In the genomic region with DNA sequence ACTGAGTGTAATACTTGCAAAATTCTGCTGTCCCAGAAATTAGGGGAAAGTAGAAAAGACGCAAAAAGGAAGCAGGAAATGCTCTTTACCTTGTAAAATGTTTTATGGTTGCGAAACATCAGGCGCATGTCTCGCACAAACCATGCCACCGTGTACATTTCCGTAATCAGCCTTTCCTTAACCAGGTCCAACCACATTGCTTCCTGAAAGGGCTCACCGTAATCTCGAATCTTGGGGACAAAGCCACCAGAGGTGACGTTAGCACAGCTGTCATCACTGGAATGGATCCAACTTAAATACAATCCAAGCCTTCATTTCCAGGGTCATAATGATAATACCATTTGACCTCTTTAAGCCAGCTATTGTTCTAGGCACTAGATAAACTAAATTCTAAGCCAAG, we compare ENCODE assay signal across 10 cellular contexts. TPM values are rescaled to one million over a fixed set of nuclear protein-coding genes. Genes with fewer than 3 reads are reported as not detected.
DNase-seq lines count a peak whose midpoint lies in the region; ATAC-seq and TF ChIP-seq lines count a peak whose summit lies in the region.
"Had no signal": no experiment of that assay in that cellular context is flagged by ENCODE, and none has a peak within 500 bp of the region (broad histone marks: within the 10 kb centered on the region; RNA-seq: fewer than 3 reads in every experiment).

No MANE protein-coding gene starts in this region.

- H3K4me1 ChIP-seq in body of pancreas (peaks cover 10% of the 10 kb centered on the region), Karpas-422 (ENCODE audit: low read length) (no peaks in the 10 kb centered on the region)
- H3K4me1 ChIP-seq: sigmoid colon had no signal

- intact Hi-C loops in body of pancreas (cut with DNase I), result no loop called here

- H3K27me3 ChIP-seq in body of pancreas (no peaks in the 10 kb centered on the region), Karpas-422 (ENCODE audit: low read length) (no peaks in the 10 kb centered on the region)
- H3K27me3 ChIP-seq: sigmoid colon had no signal

- no peaks in the 10 kb centered on the region for H4K20me1 ChIP-seq in Karpas-422 (ENCODE audit: insufficient read depth, low read depth, low read length)

- no peak for TF ChIP-seq CTCF in body of pancreas (IDR thresholded peaks at IDR 0.05)

- H3K9me3 ChIP-seq in body of pancreas, result no peaks in the 10 kb centered on the region
- H3K9me3 ChIP-seq in Karpas-422 (ENCODE audit: low read length), result no peaks in the 10 kb centered on the region
- H3K9me3 ChIP-seq: sigmoid colon had no signal

- H3K4me3 ChIP-seq in body of pancreas, result no peak overlapping the region
- no peak overlapping the region for H3K4me3 ChIP-seq in Karpas-422 (ENCODE audit: low read length)
- H3K4me3 ChIP-seq: sigmoid colon had no signal

- no peaks in the 10 kb centered on the region for H3K27me3 Mint-ChIP-seq in naive thymus-derived CD8-positive, alpha-beta T cell

- ATAC-seq in body of pancreas, result peak; percentile 97
- ATAC-seq in naive thymus-derived CD8-positive, alpha-beta T cell, result peak in 1 of 2 donors; percentile 83
- ATAC-seq in HG03139 (IDR thresholded peaks at IDR 0.05; ENCODE audit: unreplicated experiment), result no peak

- peak in 1 of 3 donors; percentile 11 for TF ChIP-seq POLR2A in body of pancreas (IDR thresholded peaks at IDR 0.05)

- DNase-seq in EH (ENCODE audit: low read depth) (peak; percentile 34), NCI-H510A treated with DMSO at 0.1 percent for 48 hours (lab: John Stamatoyannopoulos, UW) (peak; percentile 95), body of pancreas (peak; percentile 48 to 81 (median 52)), Karpas-422 (no peak), SK-N-DZ (ENCODE audit: low spot score) (no peak), NCI-H2171 treated with DMSO at 0.1 percent for 48 hours (lab: John Stamatoyannopoulos, UW) (no peak)
- DNase-seq in naive thymus-derived CD8-positive, alpha-beta T cell, result peak in 5 of 10 donors; percentile 9 to 52 (median 34)
- DNase-seq: head of caudate nucleus, sigmoid colon had no signal

- H3K9ac ChIP-seq in Karpas-422 (ENCODE audit: low read length), result no peak overlapping the region

- POLR2A ChIA-PET in naive thymus-derived CD8-positive, alpha-beta T cell (lab: Charles Lee), result no interaction called here

- peak overlapping the region; percentile 63 to 95 (median 88) for H3K27ac Mint-ChIP-seq in naive thymus-derived CD8-positive, alpha-beta T cell

- peaks cover 7 to 21% (median 12%) of the 10 kb centered on the region in 4 donors for H3K4me1 Mint-ChIP-seq in naive thymus-derived CD8-positive, alpha-beta T cell

- H3K36me3 Mint-ChIP-seq in naive thymus-derived CD8-positive, alpha-beta T cell, result peaks cover 4 to 88% (median 58%) of the 10 kb centered on the region in 3 donors

- no peaks in the 10 kb centered on the region for H3K9me2 ChIP-seq in Karpas-422 (replicated peaks; ENCODE audit: insufficient read depth, low read length)

- H3K27ac ChIP-seq in body of pancreas (peak overlapping the region in 2 of 4 donors; percentile 41 to 42), Karpas-422 (ENCODE audit: low read length) (no peak overlapping the region)

- no peak overlapping the region for H3K4me2 ChIP-seq in Karpas-422 (ENCODE audit: low read depth, low read length, poor library complexity, severe bottlenecking)

- no peak overlapping the region for H2AFZ ChIP-seq in Karpas-422 (ENCODE audit: low read length)

- 12 to 27% methylated on average over 9 of the region's 9 CpGs for WGBS in body of pancreas, 2 donors

- peak overlapping the region in 7 of 10 donors; percentile 29 to 73 (median 67) for H3K4me3 Mint-ChIP-seq in naive thymus-derived CD8-positive, alpha-beta T cell

- no peaks in the 10 kb centered on the region for H3K79me2 ChIP-seq in Karpas-422 (ENCODE audit: low read length)

- H3K9me3 Mint-ChIP-seq in naive thymus-derived CD8-positive, alpha-beta T cell, result no peaks in the 10 kb centered on the region

- H3K36me3 ChIP-seq in body of pancreas (replicated peaks in 1 of 2; ENCODE audit: insufficient read depth in 1 of 2, low read depth in 2 of 2) (no peaks in the 10 kb centered on the region), Karpas-422 (ENCODE audit: insufficient read depth, low read length) (peaks cover 13% of the 10 kb centered on the region; the same call in 1 of the 2 replicates)

RNA-seq across cellular contexts. Expression of a gene that starts 49.3 kb away (rescaled TPM):
- 10 to 100 TPM in 1 of 2 donors, 1 to 10 TPM in 1; 9.9 to 12.9 TPM for total RNA-seq in body of pancreas
- total RNA-seq in naive thymus-derived CD8-positive, alpha-beta T cell, result 100 to 1,000 TPM; 116 to 121 TPM
- 100 to 1,000 TPM in 2 of 3 donors, 10 to 100 TPM in 1; 82.8 to 115 (median 112) TPM for polyA plus RNA-seq in naive thymus-derived CD8-positive, alpha-beta T cell
- total RNA-seq in Karpas-422 (2014; rRNA removed; shearing (Covaris generic); ENCODE audit: low replicate concordance), result 30.8 and 60.6 TPM in 2 replicates
- not detected in 2 replicates for polyA plus RNA-seq in SK-N-DZ (2014; cell fraction: cytosol; rRNA removed)
- polyA plus RNA-seq in SK-N-DZ (2014; cell fraction: nucleus; rRNA removed), result not detected in 2 replicates

RNA-seq across cellular contexts. Expression of a gene that starts 55.0 kb away (rescaled TPM):
- total RNA-seq in body of pancreas, result under 1 TPM; 0.33 to 0.52 TPM
- total RNA-seq in naive thymus-derived CD8-positive, alpha-beta T cell, result 10 to 100 TPM; 23.1 to 27.5 TPM
- 10 to 100 TPM in 2 of 3 donors, 1 to 10 TPM in 1; 7.5 to 14.8 (median 10.4) TPM for polyA plus RNA-seq in naive thymus-derived CD8-positive, alpha-beta T cell
- 24.2 and 25.8 TPM in 2 replicates for total RNA-seq in Karpas-422 (2014; rRNA removed; shearing (Covaris generic); ENCODE audit: low replicate concordance)
- polyA plus RNA-seq in SK-N-DZ (2014; cell fraction: cytosol; rRNA removed), result not detected in 2 replicates
- not detected in 2 replicates for polyA plus RNA-seq in SK-N-DZ (2014; cell fraction: nucleus; rRNA removed)

Comparison
In these comparisons a context has a peak if more than half of its experiments do, and no peak if none do; other contexts are left out.
1. DNase-seq: peak in EH (single experiment), NCI-H510A treated with DMSO at 0.1 percent for 48 hours (single experiment) and body of pancreas (4 of 4); none in Karpas-422 (single experiment), SK-N-DZ (single experiment) and NCI-H2171 treated with DMSO at 0.1 percent for 48 hours (single experiment).
2. RNA of a gene that starts 55.0 kb away (total RNA-seq): 23.1 to 27.5 TPM in naive thymus-derived CD8-positive, alpha-beta T cell and 24.2 to 25.8 TPM in Karpas-422; 0.33 to 0.52 TPM in body of pancreas; every median in the first group is over 10 times any median in the second.